ENCODE assay signal across 8 cellular contexts in genomic region chr22:35399114-35399677, GRCh38. TPM values are rescaled to one million over a fixed set of nuclear protein-coding genes. Genes with fewer than 3 reads are reported as not detected.
DNase-seq lines count a peak whose midpoint lies in the region; ATAC-seq, FAIRE-seq and TF ChIP-seq lines count a peak whose summit lies in the region.

No MANE protein-coding gene starts in this region.

- FAIRE-seq in kidney (lab: Jason Lieb, UNC): no peak
- no peak for FAIRE-seq in D721Med (lab: Jason Lieb, UNC)

- no peak overlapping the region for H3K9ac ChIP-seq in kidney (ENCODE audit: low read length in 2 of 2)

- WGBS in thymus: 84% methylated on average over 24 of the region's 24 CpGs

- H3K9me3 ChIP-seq in kidney (ENCODE audit: control insufficient read depth in 1 of 2, low read length in 2 of 2) (no peaks in the 10 kb centered on the region), thymus (ENCODE audit: control insufficient read depth) (no peaks in the 10 kb centered on the region)

- H3K4me3 ChIP-seq in kidney (ENCODE audit: low read length in 2 of 2) (peak overlapping the region; percentile 73 to 82), thymus (ENCODE audit: low read length) (peak overlapping the region; percentile 94)

- H3K4me1 ChIP-seq in kidney (ENCODE audit: control insufficient read depth in 1 of 2, insufficient read depth in 1 of 2, low read depth in 1 of 2, low read length in 2 of 2) (peaks cover 0 to 3% of the 10 kb centered on the region in 2 donors), thymus (ENCODE audit: control insufficient read depth, insufficient read depth, low read length) (peaks cover 16% of the 10 kb centered on the region)

- H3K36me3 ChIP-seq in kidney (ENCODE audit: control insufficient read depth in 1 of 2, insufficient read depth in 2 of 2, low read length in 2 of 2) (peaks cover 0 to 4% of the 10 kb centered on the region in 2 donors), thymus (ENCODE audit: control insufficient read depth, insufficient read depth) (peaks cover 12% of the 10 kb centered on the region)

- intact Hi-C loops in kidney (cut with DNase I): no loop called here

- H3K27me3 ChIP-seq in thymus (ENCODE audit: control insufficient read depth, insufficient read depth): no peaks in the 10 kb centered on the region

- TF ChIP-seq CTCF in kidney (IDR thresholded peaks at IDR 0.05; ENCODE audit: borderline replicate concordance, extremely low read depth, insufficient read depth): no peak
- TF ChIP-seq CTCF in D721Med (IDR thresholded peaks at IDR 0.05; ENCODE audit: insufficient read depth, missing control alignments): no peak

- H3K27ac ChIP-seq in kidney (ENCODE audit: low read depth in 2 of 2, low read length in 2 of 2) (peak overlapping the region in 1 of 2 donors; percentile 76), thymus (ENCODE audit: low read depth) (peak overlapping the region; percentile 88)

- peak; percentile 21 to 31 for DNase-seq in stimulated activated CD4-positive, alpha-beta T cell treated with anti-CD3 and anti-CD28 coated beads, Interleukin-2, amount 100 ng/mL, for 24 hours
- DNase-seq in stimulated activated CD4-positive, alpha-beta T cell treated with anti-CD3 and anti-CD28 coated beads, Interleukin-4, amount 100 ng/mL, for 1 hour: no peak
- peak; percentile 67 for DNase-seq in activated effector memory CD4-positive, alpha-beta T cell treated with anti-CD3 and anti-CD28 coated beads, Interleukin-2, amount 50 U/mL, for 16 hours
- peak; percentile 78 for DNase-seq in kidney
- no peak for DNase-seq in D721Med (ENCODE audit: insufficient read length, low spot score)

- ATAC-seq in HG03342 (IDR thresholded peaks at IDR 0.05; ENCODE audit: unreplicated experiment) (no peak), HG02973 (IDR thresholded peaks at IDR 0.05; ENCODE audit: unreplicated experiment) (no peak)

RNA-seq across cellular contexts. Expression of gene MCM5, which starts 0.7 kb away (rescaled TPM):
- total RNA-seq in kidney: 26.4 TPM
- polyA plus RNA-seq in kidney (ENCODE audit: insufficient read depth, low read depth, low replicate concordance) (10.2 TPM), thymus (27.1 TPM)

RNA-seq across cellular contexts. Expression of gene HMOX1, which starts 18.3 kb away (rescaled TPM):
- total RNA-seq in kidney: 37.7 TPM
- polyA plus RNA-seq in kidney (ENCODE audit: insufficient read depth, low read depth, low replicate concordance) (234 TPM), thymus (119 TPM)

Comparison
In these comparisons a context has a peak if more than half of its experiments do, and no peak if none do; other contexts are left out.
1. DNase-seq: peak in stimulated activated CD4-positive, alpha-beta T cell treated with anti-CD3 and anti-CD28 coated beads, Interleukin-2, amount 100 ng/mL, for 24 hours (2 of 2), activated effector memory CD4-positive, alpha-beta T cell treated with anti-CD3 and anti-CD28 coated beads, Interleukin-2, amount 50 U/mL, for 16 hours (single experiment) and kidney (single experiment); none in stimulated activated CD4-positive, alpha-beta T cell treated with anti-CD3 and anti-CD28 coated beads, Interleukin-4, amount 100 ng/mL, for 1 hour (single experiment) and D721Med (single experiment).